ENCODE assay signal across 26 cellular contexts in genomic region chr2:216575465-216575864, GRCh38.
"Had no signal": no experiment of that assay in that cellular context is flagged by ENCODE, and none has a peak within 500 bp of the region (broad histone marks: within the 10 kb centered on the region; RNA-seq: fewer than 3 reads in every experiment).

No MANE protein-coding gene starts in this region.

- DNase-seq: activated CD4-positive, alpha-beta T cell treated with anti-CD3 and anti-CD28 coated beads for 36 hours; activated CD8-positive, alpha-beta memory T cell treated with anti-CD3 and anti-CD28 coated beads, Interleukin-2, amount 10 ng/mL, durations not matched to agents 7 days and 5 days; activated effector memory CD4-positive, alpha-beta T cell treated with anti-CD3 and anti-CD28 coated beads, Interleukin-2, amount 50 U/mL, for 16 hours; activated naive CD4-positive, alpha-beta T cell treated with Interleukin-2 at 50 U/mL for 16 hours; activated T-cell treated with anti-CD3 and anti-CD28 coated beads, Interleukin-2, amount 50 U/mL, for 24 hours; brain microvascular endothelial cell; cerebellar nuclear complex; NCI-H1105; NCI-H1436; NCI-H1694 treated with DMSO at 0.1 percent for 48 hours; NCI-H2081; NCI-H510A treated with DMSO at 0.1 percent for 48 hours; NCI-H69; NK-92 treated with Interleukin-12 subunit alpha and Interleukin-12 subunit beta, amount 100 ng/mL, for 24 hours; OCI-M1; Right ventricle myocardium superior; SJCRH30; SK-N-SH; T-helper 1 cell; WERI-Rb-1 had no signal

- H3K9ac ChIP-seq: KMS-11, SK-N-SH had no signal

- H3K27ac ChIP-seq: brain microvascular endothelial cell, cardiac muscle cell, KMS-11, RWPE1, SJCRH30, WERI-Rb-1 had no signal

- H3K4me1 ChIP-seq: SJCRH30 had no signal

- H3K27ac Mint-ChIP-seq: activated CD4-positive, alpha-beta T cell treated with anti-CD3 and anti-CD28 coated beads for 36 hours; activated CD8-positive, alpha-beta memory T cell treated with anti-CD3 and anti-CD28 coated beads, Interleukin-2, amount 10 ng/mL, durations not matched to agents 7 days and 5 days; activated naive CD4-positive, alpha-beta T cell treated with anti-CD3 and anti-CD28 coated beads, Interleukin-2, amount 50 U/mL, for 72 hours; activated T-cell treated with anti-CD3 and anti-CD28 coated beads, Interleukin-2, amount 50 U/mL, for 24 hours; activated T-helper 1 cell treated with anti-CD3 and anti-CD28 coated beads, Interleukin-12 subunit alpha, Interleukin-12 subunit beta, Interleukin-2, Interleukin-4 antibody, amounts not matched to agents 30 ng/mL and 10 ng/mL and 1 ng/mL, durations not matched to agents 14 hours and 24 hours and 36 hours had no signal

- H3K36me3 Mint-ChIP-seq: activated CD8-positive, alpha-beta memory T cell treated with anti-CD3 and anti-CD28 coated beads, Interleukin-2, amount 10 ng/mL, durations not matched to agents 7 days and 5 days had no signal

- H3K27me3 Mint-ChIP-seq: activated CD4-positive, alpha-beta T cell treated with anti-CD3 and anti-CD28 coated beads for 36 hours had no signal

- ATAC-seq: activated CD4-positive, alpha-beta T cell treated with anti-CD3 and anti-CD28 coated beads for 36 hours; activated CD8-positive, alpha-beta memory T cell treated with anti-CD3 and anti-CD28 coated beads, Interleukin-2, amount 10 ng/mL, durations not matched to agents 7 days and 5 days; Panc1 had no signal

- H3K4me3 ChIP-seq: cardiac muscle cell, SJCRH30 had no signal

- H3K4me3 Mint-ChIP-seq: activated CD4-positive, alpha-beta T cell treated with anti-CD3 and anti-CD28 coated beads for 36 hours; activated CD8-positive, alpha-beta memory T cell treated with anti-CD3 and anti-CD28 coated beads, Interleukin-2, amount 10 ng/mL, durations not matched to agents 7 days and 5 days; activated T-cell treated with anti-CD3 and anti-CD28 coated beads, Interleukin-2, amount 50 U/mL, for 24 hours; activated T-helper 1 cell treated with anti-CD3 and anti-CD28 coated beads, Interleukin-12 subunit alpha, Interleukin-12 subunit beta, Interleukin-2, Interleukin-4 antibody, amounts not matched to agents 30 ng/mL and 10 ng/mL and 1 ng/mL, durations not matched to agents 14 hours and 24 hours and 36 hours had no signal

- H3K36me3 ChIP-seq: brain microvascular endothelial cell, cardiac muscle cell, SJCRH30, WERI-Rb-1 had no signal

- H3K9me3 ChIP-seq: SJCRH30, SK-N-SH had no signal

- H3K27me3 ChIP-seq: brain microvascular endothelial cell, cardiac muscle cell, SJCRH30 had no signal

- H3K4me2 ChIP-seq: KMS-11, SK-N-SH had no signal
